In genomic region chr6:13814176-13814937, GRCh38 we compare ENCODE assay signal across 8 cellular contexts. TPM values are rescaled to one million over a fixed set of nuclear protein-coding genes. Genes with fewer than 3 reads are reported as not detected.
DNase-seq lines count a peak whose midpoint lies in the region; ATAC-seq, FAIRE-seq and TF ChIP-seq lines count a peak whose summit lies in the region.

A gene with protein sequence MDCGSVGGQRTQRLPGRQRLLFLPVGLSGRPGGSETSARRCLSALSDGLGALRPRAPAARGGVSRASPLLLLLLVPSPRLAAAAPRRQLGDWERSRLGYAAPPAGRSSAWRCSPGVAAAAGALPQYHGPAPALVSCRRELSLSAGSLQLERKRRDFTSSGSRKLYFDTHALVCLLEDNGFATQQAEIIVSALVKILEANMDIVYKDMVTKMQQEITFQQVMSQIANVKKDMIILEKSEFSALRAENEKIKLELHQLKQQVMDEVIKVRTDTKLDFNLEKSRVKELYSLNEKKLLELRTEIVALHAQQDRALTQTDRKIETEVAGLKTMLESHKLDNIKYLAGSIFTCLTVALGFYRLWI (minus strand): TSS chr6:13814557. CDS start chr6:13814429, 128 bp downstream.

- H3K4me1 ChIP-seq in right cardiac atrium (ENCODE audit: control insufficient read depth, insufficient read depth, low read length): peaks cover 7% of the 10 kb centered on the region

- ATAC-seq in HG02798 (IDR thresholded peaks at IDR 0.05; ENCODE audit: poor library complexity, unreplicated experiment): peak; percentile 87
- peak; percentile 96 to 97 for ATAC-seq in right cardiac atrium

- intact Hi-C loops in right cardiac atrium (cut with DNase I): no loop called here

- H3K27ac ChIP-seq in angular gyrus (ENCODE audit: low read depth, low read length) (peak within 1 kb of the TSS; percentile 84), right cardiac atrium (ENCODE audit: low read length) (peak within 1 kb of the TSS; percentile 84)

- H3K9me3 ChIP-seq in right cardiac atrium (ENCODE audit: control insufficient read depth, low read length): no peaks in the 10 kb centered on the region

- under 1% methylated on average over 81 of the region's 81 CpGs for WGBS in right cardiac atrium

- peak; percentile 53 for TF ChIP-seq CTCF in GM13977 (IDR thresholded peaks at IDR 0.05; ENCODE audit: extremely low read depth, insufficient read depth, missing control alignments)

- H3K27me3 ChIP-seq in right cardiac atrium (ENCODE audit: control insufficient read depth, insufficient read depth): no peaks in the 10 kb centered on the region

- peak within 1 kb of the TSS; percentile 93 for H3K4me3 ChIP-seq in right cardiac atrium (ENCODE audit: low read length)

- FAIRE-seq in urothelium cell line (lab: Jason Lieb, UNC): peak; percentile 81

- in situ Hi-C loops in GM13977 (cut with MboI; ENCODE audit: low pct_unique_long_range_greater_than_20kb, low sequenced_read_pairs, unreplicated experiment): no loop called here

- peak; percentile 97 for DNase-seq in GM13977 (ENCODE audit: low spot score)
- DNase-seq in NCI-H1436 (lab: John Stamatoyannopoulos, UW): peak; percentile 79
- DNase-seq in T-helper 2 cell: peak; percentile 57 to 93 (median 74)
- peak; percentile 88 to 96 (median 95) for DNase-seq in right cardiac atrium
- DNase-seq in pulmonary artery endothelial cell (ENCODE audit: low read depth, low spot score): peak; percentile 39
- peak; percentile 92 for DNase-seq in urothelium cell line (ENCODE audit: low spot score)

RNA-seq across cellular contexts. Expression of the gene that starts here (rescaled TPM):
- total RNA-seq in right cardiac atrium (10 to 100 TPM; 21.6 to 26.1 (median 25.0) TPM), pulmonary artery endothelial cell (5.7 and 10.8 TPM in 2 replicates)
- 20.7 TPM for polyA plus RNA-seq in right cardiac atrium

Comparison
In these comparisons a context has a peak if more than half of its experiments do, and no peak if none do; other contexts are left out.
1. Peak in every context shown above with its lines: DNase-seq, ATAC-seq, H3K4me3 ChIP-seq and H3K27ac ChIP-seq.
2. DNase-seq: peak in every context shown above with its lines; median percentile 97 in GM13977; 95 in right cardiac atrium; 92 in urothelium cell line; 79 in NCI-H1436; 74 in T-helper 2 cell; 39 in pulmonary artery endothelial cell.